Comparison of ENCODE assay signal across 2 cellular contexts in the genomic region with DNA sequence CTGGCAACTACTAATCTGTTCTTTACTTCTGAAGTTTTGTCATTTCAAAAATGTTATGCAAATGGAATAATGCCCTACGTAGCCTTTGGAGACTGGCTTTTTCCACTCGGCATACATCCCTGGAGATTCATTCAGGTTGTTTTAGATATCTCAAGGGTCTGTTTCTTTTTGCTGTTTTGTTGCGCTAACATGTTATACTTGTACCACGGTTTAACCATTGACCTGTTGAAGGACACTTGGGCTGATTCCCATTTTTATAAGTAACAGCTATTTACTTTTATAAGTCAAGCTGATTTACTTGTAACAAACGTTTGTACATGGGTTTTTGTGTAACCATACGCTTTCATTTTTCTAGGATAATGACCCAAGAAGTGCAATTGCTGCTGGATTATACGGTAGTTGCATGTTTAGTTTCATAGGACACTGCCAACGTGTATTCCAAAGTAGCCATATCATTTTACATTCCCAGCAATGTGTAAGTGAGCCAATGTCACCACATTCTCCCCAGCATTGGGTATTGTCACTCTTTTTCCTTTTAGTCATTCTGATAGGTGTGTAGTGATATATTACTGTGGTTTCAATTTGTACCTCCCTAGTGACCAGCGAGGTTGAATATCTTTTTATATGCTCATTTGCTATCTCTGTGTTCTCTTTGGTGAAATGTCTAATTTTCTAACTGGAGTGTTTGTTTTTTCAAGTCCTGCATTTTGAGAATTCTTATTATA.
A peak's percentile ranks its signal among the peaks of the same experiment; 100 is the strongest.
TF ChIP-seq lines count a peak whose summit lies in the region.

No MANE protein-coding gene starts in this region.

TF ChIP-seq in liver, 16 proteins besides CTCF, POLR2A, EP300 and RAD21:
- TF ChIP-seq GABPA (IDR thresholded peaks at IDR 0.05 in 1 of 2, conservative IDR thresholded peaks at IDR 0.05 in 1 of 2) (peak in 1 of 2 donors; percentile 10), HNF4A (conservative IDR thresholded peaks at IDR 0.05) (peak; percentile 39 to 63), YY1 (IDR thresholded peaks at IDR 0.05) (peak; percentile 42), NR2F2 (IDR thresholded peaks at IDR 0.05) (no peak), JUND (IDR thresholded peaks at IDR 0.05) (peak in 1 of 2 donors; percentile 31), SP1 (IDR thresholded peaks at IDR 0.05) (peak; percentile 11), EGR1 (IDR thresholded peaks at IDR 0.05; ENCODE audit: low read depth in 2 of 2) (no peak), RXRA (IDR thresholded peaks at IDR 0.05) (peak; percentile 6 to 46), HNF4G (IDR thresholded peaks at IDR 0.05) (no peak), FOXA2 (IDR thresholded peaks at IDR 0.05) (peak; percentile 35), FOXA1 (IDR thresholded peaks at IDR 0.05) (no peak), TAF1 (conservative IDR thresholded peaks at IDR 0.05) (no peak)
- TF ChIP-seq, protein P1, sequence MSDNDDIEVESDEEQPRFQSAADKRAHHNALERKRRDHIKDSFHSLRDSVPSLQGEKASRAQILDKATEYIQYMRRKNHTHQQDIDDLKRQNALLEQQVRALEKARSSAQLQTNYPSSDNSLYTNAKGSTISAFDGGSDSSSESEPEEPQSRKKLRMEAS (IDR thresholded peaks at IDR 0.05), result peak; percentile 32
- TF ChIP-seq, protein P2, sequence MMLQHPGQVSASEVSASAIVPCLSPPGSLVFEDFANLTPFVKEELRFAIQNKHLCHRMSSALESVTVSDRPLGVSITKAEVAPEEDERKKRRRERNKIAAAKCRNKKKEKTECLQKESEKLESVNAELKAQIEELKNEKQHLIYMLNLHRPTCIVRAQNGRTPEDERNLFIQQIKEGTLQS (IDR thresholded peaks at IDR 0.05), result no peak
- TF ChIP-seq, protein P3, sequence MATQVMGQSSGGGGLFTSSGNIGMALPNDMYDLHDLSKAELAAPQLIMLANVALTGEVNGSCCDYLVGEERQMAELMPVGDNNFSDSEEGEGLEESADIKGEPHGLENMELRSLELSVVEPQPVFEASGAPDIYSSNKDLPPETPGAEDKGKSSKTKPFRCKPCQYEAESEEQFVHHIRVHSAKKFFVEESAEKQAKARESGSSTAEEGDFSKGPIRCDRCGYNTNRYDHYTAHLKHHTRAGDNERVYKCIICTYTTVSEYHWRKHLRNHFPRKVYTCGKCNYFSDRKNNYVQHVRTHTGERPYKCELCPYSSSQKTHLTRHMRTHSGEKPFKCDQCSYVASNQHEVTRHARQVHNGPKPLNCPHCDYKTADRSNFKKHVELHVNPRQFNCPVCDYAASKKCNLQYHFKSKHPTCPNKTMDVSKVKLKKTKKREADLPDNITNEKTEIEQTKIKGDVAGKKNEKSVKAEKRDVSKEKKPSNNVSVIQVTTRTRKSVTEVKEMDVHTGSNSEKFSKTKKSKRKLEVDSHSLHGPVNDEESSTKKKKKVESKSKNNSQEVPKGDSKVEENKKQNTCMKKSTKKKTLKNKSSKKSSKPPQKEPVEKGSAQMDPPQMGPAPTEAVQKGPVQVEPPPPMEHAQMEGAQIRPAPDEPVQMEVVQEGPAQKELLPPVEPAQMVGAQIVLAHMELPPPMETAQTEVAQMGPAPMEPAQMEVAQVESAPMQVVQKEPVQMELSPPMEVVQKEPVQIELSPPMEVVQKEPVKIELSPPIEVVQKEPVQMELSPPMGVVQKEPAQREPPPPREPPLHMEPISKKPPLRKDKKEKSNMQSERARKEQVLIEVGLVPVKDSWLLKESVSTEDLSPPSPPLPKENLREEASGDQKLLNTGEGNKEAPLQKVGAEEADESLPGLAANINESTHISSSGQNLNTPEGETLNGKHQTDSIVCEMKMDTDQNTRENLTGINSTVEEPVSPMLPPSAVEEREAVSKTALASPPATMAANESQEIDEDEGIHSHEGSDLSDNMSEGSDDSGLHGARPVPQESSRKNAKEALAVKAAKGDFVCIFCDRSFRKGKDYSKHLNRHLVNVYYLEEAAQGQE (IDR thresholded peaks at IDR 0.05), result peak; percentile 22
- TF ChIP-seq, protein P4, sequence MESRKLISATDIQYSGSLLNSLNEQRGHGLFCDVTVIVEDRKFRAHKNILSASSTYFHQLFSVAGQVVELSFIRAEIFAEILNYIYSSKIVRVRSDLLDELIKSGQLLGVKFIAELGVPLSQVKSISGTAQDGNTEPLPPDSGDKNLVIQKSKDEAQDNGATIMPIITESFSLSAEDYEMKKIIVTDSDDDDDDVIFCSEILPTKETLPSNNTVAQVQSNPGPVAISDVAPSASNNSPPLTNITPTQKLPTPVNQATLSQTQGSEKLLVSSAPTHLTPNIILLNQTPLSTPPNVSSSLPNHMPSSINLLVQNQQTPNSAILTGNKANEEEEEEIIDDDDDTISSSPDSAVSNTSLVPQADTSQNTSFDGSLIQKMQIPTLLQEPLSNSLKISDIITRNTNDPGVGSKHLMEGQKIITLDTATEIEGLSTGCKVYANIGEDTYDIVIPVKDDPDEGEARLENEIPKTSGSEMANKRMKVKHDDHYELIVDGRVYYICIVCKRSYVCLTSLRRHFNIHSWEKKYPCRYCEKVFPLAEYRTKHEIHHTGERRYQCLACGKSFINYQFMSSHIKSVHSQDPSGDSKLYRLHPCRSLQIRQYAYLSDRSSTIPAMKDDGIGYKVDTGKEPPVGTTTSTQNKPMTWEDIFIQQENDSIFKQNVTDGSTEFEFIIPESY (IDR thresholded peaks at IDR 0.05), result no peak

TF ChIP-seq in HepG2, 621 proteins besides CTCF, POLR2A, EP300 and RAD21:
- TF ChIP-seq, protein P5, sequence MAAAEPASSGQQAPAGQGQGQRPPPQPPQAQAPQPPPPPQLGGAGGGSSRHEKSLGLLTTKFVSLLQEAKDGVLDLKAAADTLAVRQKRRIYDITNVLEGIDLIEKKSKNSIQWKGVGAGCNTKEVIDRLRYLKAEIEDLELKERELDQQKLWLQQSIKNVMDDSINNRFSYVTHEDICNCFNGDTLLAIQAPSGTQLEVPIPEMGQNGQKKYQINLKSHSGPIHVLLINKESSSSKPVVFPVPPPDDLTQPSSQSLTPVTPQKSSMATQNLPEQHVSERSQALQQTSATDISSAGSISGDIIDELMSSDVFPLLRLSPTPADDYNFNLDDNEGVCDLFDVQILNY (CRISPR knock-in tag; conservative IDR thresholded peaks at IDR 0.05), result no peak
- TF ChIP-seq ZNF33A (CRISPR knock-in tag; IDR thresholded peaks at IDR 0.05; ENCODE audit: borderline replicate concordance) (no peak), NR2F6 (IDR thresholded peaks at IDR 0.05) (no peak), NR2F6 (CRISPR knock-in tag; IDR thresholded peaks at IDR 0.05) (no peak), AKAP8 (CRISPR knock-in tag; IDR thresholded peaks at IDR 0.05) (no peak), ZFP36L2 (CRISPR knock-in tag; IDR thresholded peaks at IDR 0.05) (no peak), PHF20 (CRISPR knock-in tag; IDR thresholded peaks at IDR 0.05) (no peak), ARNT (IDR thresholded peaks at IDR 0.05) (no peak), ZFX (CRISPR knock-in tag; IDR thresholded peaks at IDR 0.05; ENCODE audit: low read depth) (no peak), ZNF335 (CRISPR knock-in tag; IDR thresholded peaks at IDR 0.05) (no peak), HES4 (CRISPR knock-in tag; IDR thresholded peaks at IDR 0.05; ENCODE audit: borderline replicate concordance) (no peak)
- TF ChIP-seq, protein P6, sequence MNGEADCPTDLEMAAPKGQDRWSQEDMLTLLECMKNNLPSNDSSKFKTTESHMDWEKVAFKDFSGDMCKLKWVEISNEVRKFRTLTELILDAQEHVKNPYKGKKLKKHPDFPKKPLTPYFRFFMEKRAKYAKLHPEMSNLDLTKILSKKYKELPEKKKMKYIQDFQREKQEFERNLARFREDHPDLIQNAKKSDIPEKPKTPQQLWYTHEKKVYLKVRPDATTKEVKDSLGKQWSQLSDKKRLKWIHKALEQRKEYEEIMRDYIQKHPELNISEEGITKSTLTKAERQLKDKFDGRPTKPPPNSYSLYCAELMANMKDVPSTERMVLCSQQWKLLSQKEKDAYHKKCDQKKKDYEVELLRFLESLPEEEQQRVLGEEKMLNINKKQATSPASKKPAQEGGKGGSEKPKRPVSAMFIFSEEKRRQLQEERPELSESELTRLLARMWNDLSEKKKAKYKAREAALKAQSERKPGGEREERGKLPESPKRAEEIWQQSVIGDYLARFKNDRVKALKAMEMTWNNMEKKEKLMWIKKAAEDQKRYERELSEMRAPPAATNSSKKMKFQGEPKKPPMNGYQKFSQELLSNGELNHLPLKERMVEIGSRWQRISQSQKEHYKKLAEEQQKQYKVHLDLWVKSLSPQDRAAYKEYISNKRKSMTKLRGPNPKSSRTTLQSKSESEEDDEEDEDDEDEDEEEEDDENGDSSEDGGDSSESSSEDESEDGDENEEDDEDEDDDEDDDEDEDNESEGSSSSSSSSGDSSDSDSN (CRISPR knock-in tag; IDR thresholded peaks at IDR 0.05), result no peak
